6 cellular contexts compared by ENCODE assay signal in the genomic region with DNA sequence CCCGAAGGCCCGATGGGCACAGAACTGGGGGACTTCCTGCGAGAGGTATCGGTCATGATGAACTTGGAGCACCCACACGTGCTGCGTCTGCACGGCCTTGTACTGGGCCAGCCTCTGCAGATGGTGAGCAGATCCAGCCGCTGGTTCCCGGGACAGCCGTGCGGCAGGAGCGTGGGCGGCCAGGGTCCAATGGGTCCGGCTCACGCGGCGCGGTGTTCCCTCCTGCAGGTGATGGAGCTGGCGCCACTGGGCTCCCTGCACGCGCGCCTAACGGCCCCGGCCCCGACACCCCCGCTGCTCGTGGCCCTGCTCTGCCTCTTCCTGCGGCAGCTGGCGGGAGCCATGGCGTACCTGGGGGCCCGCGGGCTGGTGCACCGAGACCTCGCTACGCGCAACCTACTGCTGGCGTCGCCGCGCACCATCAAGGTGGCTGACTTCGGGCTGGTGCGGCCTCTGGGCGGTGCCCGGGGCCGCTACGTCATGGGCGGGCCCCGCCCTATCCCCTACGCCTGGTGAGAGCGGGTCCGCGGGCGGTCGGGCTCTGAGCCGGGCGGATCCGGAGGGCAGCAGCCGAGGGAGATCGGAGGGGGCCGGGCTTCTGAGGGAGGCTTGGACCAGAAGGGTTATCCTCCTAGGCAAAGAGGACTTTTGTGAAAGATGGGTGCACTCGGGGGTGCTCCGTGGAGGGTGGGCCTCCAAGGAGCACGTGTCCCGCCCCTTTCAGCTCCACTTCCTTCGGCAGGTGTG. TPM values are rescaled to one million over a fixed set of nuclear protein-coding genes. Genes with fewer than 3 reads are reported as not detected.
DNase-seq lines count a peak whose midpoint lies in the region; ATAC-seq and TF ChIP-seq lines count a peak whose summit lies in the region.

No MANE protein-coding gene starts in this region.

- H3K27me3 ChIP-seq in right cardiac atrium (ENCODE audit: control insufficient read depth, insufficient read depth), result no peaks in the 10 kb centered on the region

- CTCF ChIA-PET in AG04449 (lab: Yijun Ruan, JAX), result interaction anchor here (1.2 to 1.8 kb wide), 3 partner anchors 10 to 176 kb away, joined by 4 to 8 read pairs (median 5); a partner anchor contains a TSS

- intact Hi-C loops in right cardiac atrium (cut with DNase I), result no loop called here

- WGBS in right cardiac atrium, result 6% methylated on average over 65 of the region's 65 CpGs

- TF ChIP-seq CTCF in AG04449 (IDR thresholded peaks at IDR 0.05; ENCODE audit: insufficient read depth, low read length, missing control alignments), result no peak

- H3K4me3 ChIP-seq in AG04449 (ENCODE audit: low read depth, low read length) (peak overlapping the region; percentile 52), right cardiac atrium (ENCODE audit: low read length) (peak overlapping the region; percentile 16)

- POLR2A ChIA-PET in AG04449 (lab: Yijun Ruan, JAX), result interaction anchor here (0.6 to 1.6 kb wide), 4 partner anchors 10 to 20 kb away, joined by 3 read pairs; a partner anchor contains a TSS

- DNase-seq in AG04449 (ENCODE audit: low read depth, low spot score), result no peak
- DNase-seq in activated CD8-positive, alpha-beta memory T cell treated with anti-CD3 and anti-CD28 coated beads for 4 hours (ENCODE audit: low read depth in 2 of 2), result peak; percentile 35 to 45
- DNase-seq in right cardiac atrium, result peak; percentile 61 to 82 (median 81)
- DNase-seq in stimulated activated CD8-positive, alpha-beta memory T cell treated with anti-CD3 and anti-CD28 coated beads, Interleukin-15, amount 100 ng/mL, for 1 hour (ENCODE audit: low read depth), result peak; percentile 48
- no peak for DNase-seq in NCI-H226

- H3K27ac ChIP-seq in right cardiac atrium (ENCODE audit: low read length), result no peak overlapping the region

- ATAC-seq in HG02763 (IDR thresholded peaks at IDR 0.05; ENCODE audit: unreplicated experiment), result peak; percentile 61
- peak; percentile 77 to 81 for ATAC-seq in right cardiac atrium

- peaks cover 3% of the 10 kb centered on the region for H3K4me1 ChIP-seq in right cardiac atrium (ENCODE audit: control insufficient read depth, insufficient read depth, low read length)

- no peaks in the 10 kb centered on the region for H3K9me3 ChIP-seq in right cardiac atrium (ENCODE audit: control insufficient read depth, low read length)

RNA-seq across cellular contexts. Expression of a gene that starts 3.0 kb away (rescaled TPM):
- 1 to 10 TPM; 2.1 to 3.6 (median 3.4) TPM for total RNA-seq in right cardiac atrium
- 1.7 TPM for polyA plus RNA-seq in right cardiac atrium

RNA-seq across cellular contexts. Expression of a gene that starts 10.4 kb away (rescaled TPM):
- 10 to 100 TPM; 19.8 to 25.0 (median 22.9) TPM for total RNA-seq in right cardiac atrium
- polyA plus RNA-seq in right cardiac atrium, result 25.9 TPM

RNA-seq across cellular contexts. Expression of a gene that starts 20.0 kb away (rescaled TPM):
- 100 to 1,000 TPM in 1 of 4 donors, 10 to 100 TPM in 3; 79.6 to 105 (median 97.3) TPM for total RNA-seq in right cardiac atrium
- polyA plus RNA-seq in right cardiac atrium, result 210 TPM

RNA-seq across cellular contexts. Expression of a gene that starts 23.7 kb away (rescaled TPM):
- total RNA-seq in right cardiac atrium, result 10 to 100 TPM; 10.7 to 15.7 (median 14.1) TPM
- 6.9 TPM for polyA plus RNA-seq in right cardiac atrium

RNA-seq across cellular contexts. Expression of a gene that starts 29.0 kb away (rescaled TPM):
- not detected for total RNA-seq in right cardiac atrium
- not detected for polyA plus RNA-seq in right cardiac atrium

Comparison
In these comparisons a context has a peak if more than half of its experiments do, and no peak if none do; other contexts are left out.
1. DNase-seq: peak in activated CD8-positive, alpha-beta memory T cell treated with anti-CD3 and anti-CD28 coated beads for 4 hours (2 of 2), right cardiac atrium (3 of 3) and stimulated activated CD8-positive, alpha-beta memory T cell treated with anti-CD3 and anti-CD28 coated beads, Interleukin-15, amount 100 ng/mL, for 1 hour (single experiment); none in AG04449 (single experiment) and NCI-H226 (single experiment).